Comparison of ENCODE assay signal across 8 cellular contexts in genomic region chr4:84582302-84582987, GRCh38. TPM values are rescaled to one million over a fixed set of nuclear protein-coding genes. Genes with fewer than 3 reads are reported as not detected.
A peak's percentile ranks its signal among the peaks of the same experiment; 100 is the strongest.
DNase-seq lines count a peak whose midpoint lies in the region; ATAC-seq, FAIRE-seq and TF ChIP-seq lines count a peak whose summit lies in the region.

No MANE protein-coding gene starts in this region.

- ATAC-seq in HG02884 (IDR thresholded peaks at IDR 0.05; ENCODE audit: unreplicated experiment) (peak; percentile 82), body of pancreas (peak; percentile 84), gastrocnemius medialis (peak; percentile 67 to 76)

- TF ChIP-seq POLR2A in GM12892 (IDR thresholded peaks at IDR 0.05; ENCODE audit: low read depth, low read length) (no peak), body of pancreas (IDR thresholded peaks at IDR 0.05) (peak; percentile 56 to 83 (median 81)), gastrocnemius medialis (IDR thresholded peaks at IDR 0.05) (no peak)

- no peaks in the 10 kb centered on the region for H3K36me3 ChIP-seq in body of pancreas (replicated peaks in 1 of 2; ENCODE audit: insufficient read depth in 1 of 2, low read depth in 2 of 2)
- no peaks in the 10 kb centered on the region for H3K36me3 ChIP-seq in iPS-15b (ENCODE audit: control insufficient read depth, insufficient read depth, low read length)
- H3K36me3 ChIP-seq in gastrocnemius medialis, result no peaks in the 10 kb centered on the region

- intact Hi-C loops in body of pancreas (cut with DNase I) (no loop called here), gastrocnemius medialis (cut with DNase I; ENCODE audit: low total_unique reads) (no loop called here)

- H3K9ac ChIP-seq in iPS-15b (ENCODE audit: low read depth, low read length), result peak overlapping the region; percentile 48

- DNase-seq in GM12892 (ENCODE audit: insufficient read length) (peak; percentile 42), NCI-H187 treated with DMSO at 0.1 percent for 48 hours (lab: John Stamatoyannopoulos, UW) (peak; percentile 81), UCSD-AML1 (lab: John Stamatoyannopoulos, UW; ENCODE audit: unreplicated experiment) (peak; percentile 67), body of pancreas (peak; percentile 96 to 99 (median 97)), gastrocnemius medialis (peak; percentile 36 to 38), GF-D8 (lab: John Stamatoyannopoulos, UW) (no peak)

- FAIRE-seq in GM12892 (lab: Jason Lieb, UNC), result no peak

- H3K9me3 ChIP-seq in body of pancreas (no peaks in the 10 kb centered on the region), iPS-15b (ENCODE audit: control insufficient read depth, insufficient read depth, low read length) (no peaks in the 10 kb centered on the region), gastrocnemius medialis (no peaks in the 10 kb centered on the region)

- in situ Hi-C loops in gastrocnemius medialis (cut with MboI; ENCODE audit: low sequenced_read_pairs in 4 of 4), result no loop called here

- H3K4me3 ChIP-seq in body of pancreas (peak overlapping the region; percentile 37 to 71), iPS-15b (ENCODE audit: low read depth, low read length) (peak overlapping the region; percentile 86), gastrocnemius medialis (peak overlapping the region; percentile 64 to 89 (median 70))

- peak overlapping the region; percentile 83 to 94 (median 94) for H3K27ac ChIP-seq in body of pancreas
- H3K27ac ChIP-seq in gastrocnemius medialis, result no peak overlapping the region

- H3K27me3 ChIP-seq in body of pancreas, result no peaks in the 10 kb centered on the region
- peaks cover 20% of the 10 kb centered on the region for H3K27me3 ChIP-seq in iPS-15b (ENCODE audit: control insufficient read depth, insufficient read depth, low read length)
- H3K27me3 ChIP-seq in gastrocnemius medialis, result peaks cover 23 to 31% (median 28%) of the 10 kb centered on the region in 3 donors

- TF ChIP-seq CTCF in body of pancreas (IDR thresholded peaks at IDR 0.05) (peak in 2 of 7 experiments; percentile 16), gastrocnemius medialis (IDR thresholded peaks at IDR 0.05 in 4 of 5, conservative IDR thresholded peaks at IDR 0.05 in 1 of 5) (no peak)

- 2 to 3% methylated on average over 3 to 42 of the region's 56 CpGs for WGBS in body of pancreas, 2 donors

- H3K4me1 ChIP-seq in body of pancreas (peaks cover 27% of the 10 kb centered on the region), iPS-15b (ENCODE audit: control insufficient read depth, insufficient read depth, low read length) (peaks cover 30% of the 10 kb centered on the region), gastrocnemius medialis (peaks cover 5% of the 10 kb centered on the region in 2 donors)

RNA-seq across cellular contexts. Expression of gene CDS1, which starts 0.5 kb away (rescaled TPM):
- polyA plus RNA-seq in GM12892 (2012; ENCODE audit: missing spikeins), result 0.04 TPM
- total RNA-seq in body of pancreas (1 to 10 TPM; 5.2 to 5.9 TPM), gastrocnemius medialis (1 to 10 TPM in 1 of 4 donors, under 1 TPM in 1, not detected in 2; 0.07 to 1.1 TPM)

Comparison
In these comparisons a context has a peak if more than half of its experiments do, and no peak if none do; other contexts are left out.
1. POLR2A ChIP-seq: peak in body of pancreas (3 of 3); none in GM12892 (single experiment) and gastrocnemius medialis (0 of 2).
2. H3K27ac ChIP-seq: peak in body of pancreas (4 of 4); none in gastrocnemius medialis (0 of 4).
3. Peak in every context shown above with its lines, with median percentiles within 50 percentile points of each other: ATAC-seq and H3K4me3 ChIP-seq.